In genomic region chr12:60279224-60279623, GRCh38 we compare ENCODE assay signal across 26 cellular contexts.
DNase-seq lines count a peak whose midpoint lies in the region; ATAC-seq and TF ChIP-seq lines count a peak whose summit lies in the region.
"Had no signal": no experiment of that assay in that cellular context is flagged by ENCODE, and none has a peak within 500 bp of the region (broad histone marks: within the 10 kb centered on the region; RNA-seq: fewer than 3 reads in every experiment).

No MANE protein-coding gene starts in this region.

- H3K36me3 ChIP-seq in SK-N-SH (replicated peaks in 1 of 2; ENCODE audit: control insufficient read depth in 1 of 2, insufficient read depth in 2 of 2, low read length in 1 of 2) (no peaks in the 10 kb centered on the region), SJSA1 (no peaks in the 10 kb centered on the region), fibroblast of lung (ENCODE audit: control insufficient read depth, insufficient read depth, low read length) (no peaks in the 10 kb centered on the region)
- H3K36me3 ChIP-seq: ovary, right lobe of liver, suprapubic skin, uterus, WERI-Rb-1 had no signal

- H3K36me3 Mint-ChIP-seq in effector memory CD8-positive, alpha-beta T cell (ENCODE audit: insufficient read depth): no peaks in the 10 kb centered on the region
- H3K36me3 Mint-ChIP-seq: activated CD4-positive, alpha-beta memory T cell treated with anti-CD3 and anti-CD28 coated beads for 36 hours; memory B cell; naive thymus-derived CD4-positive, alpha-beta T cell had no signal

- no peaks in the 10 kb centered on the region for H3K9me2 ChIP-seq in SK-N-SH

- no peaks in the 10 kb centered on the region for H3K9me3 ChIP-seq in SK-N-SH
- no peaks in the 10 kb centered on the region for H3K9me3 ChIP-seq in SJSA1 (replicated peaks)
- no peaks in the 10 kb centered on the region for H3K9me3 ChIP-seq in fibroblast of lung (ENCODE audit: control insufficient read depth, insufficient read depth, low read depth, low read length)
- H3K9me3 ChIP-seq: ovary, right lobe of liver, suprapubic skin, uterus had no signal

- H3K79me2 ChIP-seq in SK-N-SH (ENCODE audit: insufficient read depth) (no peaks in the 10 kb centered on the region), fibroblast of lung (ENCODE audit: control insufficient read depth, insufficient read depth, low read length) (no peaks in the 10 kb centered on the region)

- H3K27me3 ChIP-seq in SK-N-SH (ENCODE audit: insufficient read depth): no peaks in the 10 kb centered on the region
- H3K27me3 ChIP-seq in SJSA1 (replicated peaks): no peaks in the 10 kb centered on the region
- no peaks in the 10 kb centered on the region for H3K27me3 ChIP-seq in fibroblast of lung (ENCODE audit: control insufficient read depth, insufficient read depth, low read length)
- H3K27me3 ChIP-seq: ovary, right lobe of liver, suprapubic skin, uterus had no signal

- H3K4me3 ChIP-seq in SK-N-SH (ENCODE audit: low read depth in 2 of 2, low read length in 1 of 2) (no peak overlapping the region), SJSA1 (no peak overlapping the region), fibroblast of lung (replicated peaks in 1 of 4; ENCODE audit: control extremely low read depth in 1 of 4, insufficient read depth in 1 of 4, low read depth in 3 of 4, low read length in 4 of 4) (no peak overlapping the region), retinal pigment epithelial cell (ENCODE audit: low read length) (no peak overlapping the region)
- H3K4me3 ChIP-seq: ovary, right lobe of liver, suprapubic skin, uterus had no signal

- no peak overlapping the region for H3K27ac ChIP-seq in SK-N-SH (ENCODE audit: low read depth in 2 of 2, low read length in 1 of 2)
- peak overlapping the region; percentile 39 for H3K27ac ChIP-seq in SJSA1
- no peak overlapping the region for H3K27ac ChIP-seq in fibroblast of lung (ENCODE audit: insufficient read depth, low read length)
- H3K27ac ChIP-seq: 22Rv1, C4-2B, ovary, right lobe of liver, suprapubic skin, uterus, WERI-Rb-1 had no signal

- no peaks in the 10 kb centered on the region for H3K27me3 Mint-ChIP-seq in effector memory CD8-positive, alpha-beta T cell
- H3K27me3 Mint-ChIP-seq: activated CD4-positive, alpha-beta memory T cell treated with anti-CD3 and anti-CD28 coated beads for 36 hours; memory B cell; naive thymus-derived CD4-positive, alpha-beta T cell had no signal

- no peaks in the 10 kb centered on the region for H3F3A ChIP-seq in SK-N-SH (replicated peaks; ENCODE audit: insufficient read depth)

- DNase-seq in SK-N-SH (no peak), SJSA1 (ENCODE audit: low read depth in 1 of 2, low spot score in 2 of 2) (peak in 1 of 2 experiments; percentile 52), fibroblast of lung (ENCODE audit: low read depth in 2 of 2) (peak; percentile 38 to 55), retinal pigment epithelial cell (ENCODE audit: low read depth) (peak; percentile 22), NCI-H82 (lab: John Stamatoyannopoulos, UW) (no peak), germinal center (ENCODE audit: low spot score) (no peak)
- no peak for DNase-seq in effector memory CD8-positive, alpha-beta T cell
- DNase-seq: activated CD4-positive, alpha-beta memory T cell treated with anti-CD3 and anti-CD28 coated beads for 36 hours; activated naive CD4-positive, alpha-beta T cell treated with Interleukin-2 at 50 U/mL for 16 hours; anterior cingulate cortex; effector CD4-positive, alpha-beta T cell; GDM1; KG1; kidney glomerular epithelial cell; naive thymus-derived CD4-positive, alpha-beta T cell; NCI-H2029; NCI-H345; ovary; right lobe of liver; uterus; WERI-Rb-1 had no signal

- no peak overlapping the region for H3K27ac Mint-ChIP-seq in effector memory CD8-positive, alpha-beta T cell
- H3K27ac Mint-ChIP-seq: activated CD4-positive, alpha-beta memory T cell treated with anti-CD3 and anti-CD28 coated beads for 36 hours; memory B cell; naive thymus-derived CD4-positive, alpha-beta T cell had no signal

- no peak overlapping the region for H3K4me3 Mint-ChIP-seq in effector memory CD8-positive, alpha-beta T cell
- H3K4me3 Mint-ChIP-seq: activated CD4-positive, alpha-beta memory T cell treated with anti-CD3 and anti-CD28 coated beads for 36 hours; memory B cell; naive thymus-derived CD4-positive, alpha-beta T cell had no signal

- H3K9ac ChIP-seq in SK-N-SH (no peak overlapping the region), fibroblast of lung (ENCODE audit: insufficient read depth, low read length) (no peak overlapping the region)

- H3K4me1 Mint-ChIP-seq in effector memory CD8-positive, alpha-beta T cell (ENCODE audit: low read depth in 2 of 2): no peaks in the 10 kb centered on the region
- H3K4me1 Mint-ChIP-seq: memory B cell; naive thymus-derived CD4-positive, alpha-beta T cell had no signal

- ATAC-seq in SK-N-SH treated with all-trans-retinoic acid at 6 μM for 48 hours: no peak
- no peak for ATAC-seq in effector memory CD8-positive, alpha-beta T cell (replicated peaks)
- ATAC-seq: naive thymus-derived CD4-positive, alpha-beta T cell had no signal

- H3K4me1 ChIP-seq in SK-N-SH (ENCODE audit: control insufficient read depth in 1 of 2, insufficient read depth in 2 of 2, low read depth in 1 of 2, low read length in 1 of 2) (no peaks in the 10 kb centered on the region), SJSA1 (replicated peaks) (peaks cover 18% of the 10 kb centered on the region), fibroblast of lung (ENCODE audit: control insufficient read depth, extremely low read depth, insufficient read depth, low read length) (no peaks in the 10 kb centered on the region)
- H3K4me1 ChIP-seq: right lobe of liver, suprapubic skin, uterus had no signal

- 6% methylated on average over 1 of the region's 1 CpG for WGBS in SK-N-SH (ENCODE audit: low lambda C conversion rate)

- CTCF ChIA-PET in SK-N-SH (lab: Yijun Ruan, JAX): no interaction called here

- no peaks in the 10 kb centered on the region for H3K9me3 Mint-ChIP-seq in effector memory CD8-positive, alpha-beta T cell
- H3K9me3 Mint-ChIP-seq: activated CD4-positive, alpha-beta memory T cell treated with anti-CD3 and anti-CD28 coated beads for 36 hours; memory B cell had no signal

- H3K4me2 ChIP-seq in SK-N-SH: no peak overlapping the region
- no peak overlapping the region for H3K4me2 ChIP-seq in fibroblast of lung (ENCODE audit: extremely low read depth, insufficient read depth, low read length)

- TF ChIP-seq EP300 in SK-N-SH (IDR thresholded peaks at IDR 0.05; ENCODE audit: borderline replicate concordance in 1 of 2, low read depth in 1 of 2, low read length in 1 of 2): no peak

- no peak for TF ChIP-seq RAD21 in SK-N-SH (IDR thresholded peaks at IDR 0.05; ENCODE audit: low read length)

- no peak for TF ChIP-seq CTCF in SK-N-SH (IDR thresholded peaks at IDR 0.05)
- no peak for TF ChIP-seq CTCF in fibroblast of lung (conservative IDR thresholded peaks at IDR 0.05 in 1 of 2, IDR thresholded peaks at IDR 0.05 in 1 of 2; ENCODE audit: low read depth in 1 of 2, low read length in 2 of 2)
- TF ChIP-seq CTCF in retinal pigment epithelial cell (conservative IDR thresholded peaks at IDR 0.05; ENCODE audit: low read depth, low read length): no peak

- POLR2A ChIA-PET in SK-N-SH (lab: Yijun Ruan, JAX): no interaction called here

- H4K20me1 ChIP-seq in SK-N-SH (ENCODE audit: insufficient read depth) (no peaks in the 10 kb centered on the region), fibroblast of lung (ENCODE audit: control insufficient read depth, extremely low read depth, insufficient read depth, low read length) (no peaks in the 10 kb centered on the region)

- H2AFZ ChIP-seq in SK-N-SH (ENCODE audit: low read depth) (no peak overlapping the region), fibroblast of lung (ENCODE audit: low read length) (peak overlapping the region; percentile 21)

TF ChIP-seq in SK-N-SH, 30 proteins besides CTCF, POLR2A, EP300 and RAD21:
- TF ChIP-seq RFX5 (IDR thresholded peaks at IDR 0.05; ENCODE audit: low read length): no peak
- TF ChIP-seq, protein P1, sequence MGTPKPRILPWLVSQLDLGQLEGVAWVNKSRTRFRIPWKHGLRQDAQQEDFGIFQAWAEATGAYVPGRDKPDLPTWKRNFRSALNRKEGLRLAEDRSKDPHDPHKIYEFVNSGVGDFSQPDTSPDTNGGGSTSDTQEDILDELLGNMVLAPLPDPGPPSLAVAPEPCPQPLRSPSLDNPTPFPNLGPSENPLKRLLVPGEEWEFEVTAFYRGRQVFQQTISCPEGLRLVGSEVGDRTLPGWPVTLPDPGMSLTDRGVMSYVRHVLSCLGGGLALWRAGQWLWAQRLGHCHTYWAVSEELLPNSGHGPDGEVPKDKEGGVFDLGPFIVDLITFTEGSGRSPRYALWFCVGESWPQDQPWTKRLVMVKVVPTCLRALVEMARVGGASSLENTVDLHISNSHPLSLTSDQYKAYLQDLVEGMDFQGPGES (IDR thresholded peaks at IDR 0.05; ENCODE audit: low read depth, low read length): no peak
- 0 out of 2 replicates have a peak, but pooled peaks have one; percentile 17 for TF ChIP-seq FOSL2 (IDR thresholded peaks at IDR 0.05; ENCODE audit: borderline replicate concordance, low read depth)
TF ChIP-seq in SK-N-SH: peak in this region for 1.

TF ChIP-seq in SK-N-SH treated with all-trans-retinoic acid at 6 μM for 48 hours, 23 proteins besides CTCF, POLR2A, EP300 and RAD21 (continues in another document):
- TF ChIP-seq TSHZ2 (CRISPR knock-in tag; IDR thresholded peaks at IDR 0.05): no peak
- no peak for TF ChIP-seq ARNTL (CRISPR knock-in tag; IDR thresholded peaks at IDR 0.05; ENCODE audit: borderline replicate concordance, low read depth)
- no peak for TF ChIP-seq ESRRG (CRISPR knock-in tag; IDR thresholded peaks at IDR 0.05)

Comparison
In these comparisons a context has a peak if more than half of its experiments do, and no peak if none do; other contexts are left out.
1. DNase-seq: peak in fibroblast of lung (2 of 2) and retinal pigment epithelial cell (single experiment); none in SK-N-SH (single experiment), effector memory CD8-positive, alpha-beta T cell (0 of 3), NCI-H82 (single experiment) and germinal center (single experiment).